In genomic region chr2:96906719-96907404, GRCh38 we compare ENCODE assay signal across 11 cellular contexts. TPM values are rescaled to one million over a fixed set of nuclear protein-coding genes. Genes with fewer than 3 reads are reported as not detected.
DNase-seq lines count a peak whose midpoint lies in the region; ATAC-seq, FAIRE-seq and TF ChIP-seq lines count a peak whose summit lies in the region.
"Had no signal": no experiment of that assay in that cellular context is flagged by ENCODE, and none has a peak within 500 bp of the region (broad histone marks: within the 10 kb centered on the region; RNA-seq: fewer than 3 reads in every experiment).

No MANE protein-coding gene starts in this region.

- H3K79me2 ChIP-seq in GM23338 (replicated peaks; ENCODE audit: insufficient read depth) (no peaks in the 10 kb centered on the region), HepG2 (ENCODE audit: insufficient read depth, low read length) (no peaks in the 10 kb centered on the region)

- peak overlapping the region; percentile 53 for H3K4me2 ChIP-seq in GM23338
- peak overlapping the region; percentile 19; the same call in 1 of the 2 replicates for H3K4me2 ChIP-seq in HepG2 (ENCODE audit: low read depth, low read length)
- H3K4me2 ChIP-seq: PC-9 had no signal

- no peaks in the 10 kb centered on the region; the same call in 2 of the 3 replicates for H3K36me3 Mint-ChIP-seq in GM23338 (ENCODE audit: low read depth)

- peak overlapping the region; percentile 14; the same call in 1 of the 2 replicates for H3K27ac ChIP-seq in GM23338 (ENCODE audit: low read depth)
- H3K27ac ChIP-seq in duodenal mucosa (ENCODE audit: low read depth, low read length), result peak overlapping the region; percentile 50
- no peak overlapping the region for H3K27ac ChIP-seq in HepG2 (ENCODE audit: extremely low read length, insufficient read depth, low read length)
- peak overlapping the region; percentile 47 to 87 (median 75) for H3K27ac ChIP-seq in skin epidermis
- H3K27ac ChIP-seq: PC-9 had no signal

- ATAC-seq in GM23338 (peak; percentile 59), HepG2 (peak; percentile 15; the same call in 1 of the 3 replicates), GM19023 (IDR thresholded peaks at IDR 0.05; ENCODE audit: unreplicated experiment) (no peak)

- in situ Hi-C loops in HepG2 (cut with HindIII; ENCODE audit: extremely low pct_ligation_motif_present, low pct_unique_long_range_greater_than_20kb), result no loop called here

- H3K9ac ChIP-seq in duodenal mucosa (ENCODE audit: low read depth in 1 of 2, low read length in 2 of 2), result no peak overlapping the region
- H3K9ac ChIP-seq in HepG2 (ENCODE audit: insufficient read depth, low read depth, low read length), result no peak overlapping the region

- WGBS in HepG2 (ENCODE audit: low lambda C conversion rate), result 24% methylated on average over 18 of the region's 19 CpGs

- H3K9me2 ChIP-seq in GM23338 (ENCODE audit: insufficient read depth), result no peaks in the 10 kb centered on the region

- DNase-seq in GM23338 (ENCODE audit: low spot score), result peak; percentile 64
- DNase-seq in HepG2 (ENCODE audit: low spot score), result no peak
- no peak for DNase-seq in RKO (ENCODE audit: low spot score)
- DNase-seq in GM19240 (ENCODE audit: insufficient read length, low spot score), result no peak
- no peak for DNase-seq in BE2C
- DNase-seq: DMS 273 treated with DMSO at 0.1 percent for 48 hours, KG1 had no signal

- H3K27me3 Mint-ChIP-seq in GM23338 (ENCODE audit: insufficient read depth, low read depth, poor library complexity), result peaks cover 21% of the 10 kb centered on the region

- peak overlapping the region; percentile 90 for H3K27ac Mint-ChIP-seq in GM23338

- H3K9me3 Mint-ChIP-seq in GM23338, result no peaks in the 10 kb centered on the region

- TF ChIP-seq RAD21 in HepG2 (CRISPR knock-in tag; IDR thresholded peaks at IDR 0.05), result no peak

- FAIRE-seq in HepG2 (lab: Jason Lieb, UNC), result no peak

- H4K20me1 ChIP-seq in GM23338 (replicated peaks; ENCODE audit: insufficient read depth), result no peaks in the 10 kb centered on the region
- H4K20me1 ChIP-seq in HepG2 (ENCODE audit: insufficient read depth, low read length), result no peaks in the 10 kb centered on the region

- H3K4me3 ChIP-seq in GM23338, result no peak overlapping the region
- peak overlapping the region in 1 of 2 donors; percentile 8 for H3K4me3 ChIP-seq in duodenal mucosa (ENCODE audit: low read depth in 1 of 2, low read length in 2 of 2)
- peak overlapping the region in 1 of 3 experiments; percentile 13; a peak in 2 of 6 replicates for H3K4me3 ChIP-seq in HepG2 (replicated peaks in 1 of 3; ENCODE audit: insufficient read depth in 1 of 3, low read depth in 2 of 3, low read length in 3 of 3)
- H3K4me3 ChIP-seq in skin epidermis, result no peak overlapping the region
- no peak overlapping the region for H3K4me3 ChIP-seq in BE2C (ENCODE audit: low read depth, low read length)
- H3K4me3 ChIP-seq: PC-9 had no signal

- CTCF ChIA-PET in HepG2 (lab: Yijun Ruan, JAX; ENCODE audit: low intra/inter-chr PET ratio, low total read pairs), result no interaction called here

- POLR2A ChIA-PET in HepG2 (lab: Yijun Ruan, JAX), result no interaction called here

- H3K4me3 Mint-ChIP-seq in GM23338, result peak overlapping the region; percentile 51

- H3F3A ChIP-seq in GM23338 (replicated peaks; ENCODE audit: low read depth), result no peaks in the 10 kb centered on the region

- TF ChIP-seq EP300 in HepG2 (IDR thresholded peaks at IDR 0.05; ENCODE audit: low read depth in 2 of 2, low read length in 2 of 2) (no peak), HepG2 (CRISPR knock-in tag; IDR thresholded peaks at IDR 0.05; ENCODE audit: borderline replicate concordance) (no peak)

- H3K4me1 Mint-ChIP-seq in GM23338, result peaks cover 29% of the 10 kb centered on the region

- H2AFZ ChIP-seq in GM23338, result peak overlapping the region; percentile 96
- H2AFZ ChIP-seq in HepG2 (ENCODE audit: low read length), result no peak overlapping the region
- H2AFZ ChIP-seq: PC-9 had no signal

- BruUV-seq in HepG2 (replicated peaks; lab: Mats Ljungman, UMichigan), result no TSS peak

- TF ChIP-seq CTCF in GM23338 (conservative IDR thresholded peaks at IDR 0.05; ENCODE audit: low read depth in 2 of 2) (no peak), HepG2 (CRISPR knock-in tag; IDR thresholded peaks at IDR 0.05) (no peak), BE2C (IDR thresholded peaks at IDR 0.05; ENCODE audit: low read depth, low read length) (no peak)

- H3K36me3 ChIP-seq in GM23338 (ENCODE audit: insufficient read depth), result no peaks in the 10 kb centered on the region
- no peaks in the 10 kb centered on the region for H3K36me3 ChIP-seq in duodenal mucosa (ENCODE audit: control insufficient read depth in 1 of 2, insufficient read depth in 2 of 2, low read length in 2 of 2)
- no peaks in the 10 kb centered on the region for H3K36me3 ChIP-seq in HepG2 (replicated peaks in 1 of 2; ENCODE audit: control insufficient read depth in 1 of 2, insufficient read depth in 2 of 2, low read length in 2 of 2)
- no peaks in the 10 kb centered on the region for H3K36me3 ChIP-seq in BE2C

- H3K9me3 ChIP-seq in duodenal mucosa (ENCODE audit: control insufficient read depth in 1 of 2, low read length in 2 of 2), result no peaks in the 10 kb centered on the region
- H3K9me3 ChIP-seq in HepG2 (ENCODE audit: low read length), result no peaks in the 10 kb centered on the region
- no peaks in the 10 kb centered on the region for H3K9me3 ChIP-seq in BE2C

- peaks cover 12% of the 10 kb centered on the region for H3K4me1 ChIP-seq in GM23338 (ENCODE audit: insufficient read depth)
- H3K4me1 ChIP-seq in duodenal mucosa (ENCODE audit: control insufficient read depth in 1 of 2, insufficient read depth in 2 of 2, low read length in 2 of 2), result peaks cover 0 to 6% of the 10 kb centered on the region in 2 donors
- no peaks in the 10 kb centered on the region for H3K4me1 ChIP-seq in HepG2 (ENCODE audit: insufficient read depth, low read length)
- H3K4me1 ChIP-seq in BE2C, result no peaks in the 10 kb centered on the region

- intact Hi-C loops in HepG2 (cut with micrococcal nuclease; ENCODE audit: unreplicated experiment), result loop anchor here (1.0 kb wide), 1 partner anchor 50 kb away; no protein-coding TSS in a partner anchor

- no peaks in the 10 kb centered on the region for H3K27me3 ChIP-seq in GM23338 (ENCODE audit: insufficient read depth)
- H3K27me3 ChIP-seq in duodenal mucosa (ENCODE audit: control insufficient read depth in 1 of 2, insufficient read depth in 2 of 2, low read length in 2 of 2), result no peaks in the 10 kb centered on the region
- H3K27me3 ChIP-seq in HepG2 (ENCODE audit: control insufficient read depth in 1 of 2, insufficient read depth in 2 of 2, low read length in 2 of 2), result peaks cover 12 to 58% of the 10 kb centered on the region in 2 experiments
- no peaks in the 10 kb centered on the region for H3K27me3 ChIP-seq in BE2C

- TF ChIP-seq POLR2A in HepG2 (IDR thresholded peaks at IDR 0.05; ENCODE audit: insufficient read depth in 1 of 2, low read depth in 2 of 2, low read length in 2 of 2), result no peak

RNA-seq across cellular contexts. Expression of gene SEMA4C, which starts 37.0 kb away (rescaled TPM):
- 69.7 and 80.7 TPM in 2 replicates for total RNA-seq in GM23338 (2014; rRNA removed; shearing (Covaris generic))
- 15.4 and 16.8 TPM in 2 replicates for polyA plus RNA-seq in GM23338 (2016; fragmentation: Nextera tagmentation; extraction: Ambion mirVana)
- total RNA-seq in HepG2 (2016; rRNA removed; fragmentation: Illumina TruSeq; extraction: Trizol), result 11.3 and 25.9 TPM in 2 replicates
- 3.5 and 4.2 TPM in 2 replicates for total RNA-seq in HepG2 (2016; cell fraction: cytosol; rRNA removed; fragmentation: Illumina TruSeq; extraction: Trizol; ENCODE audit: low read depth)
- total RNA-seq in HepG2 (2016; cell fraction: insoluble cytoplasmic fraction; rRNA removed; fragmentation: Illumina TruSeq; extraction: Trizol), result 8.4 and 25.7 TPM in 2 replicates
- 10.9 and 11.4 TPM in 2 replicates for total RNA-seq in HepG2 (2016; cell fraction: membrane; rRNA removed; fragmentation: Illumina TruSeq; extraction: Trizol)
- total RNA-seq in HepG2 (2016; cell fraction: nucleus; rRNA removed; fragmentation: Illumina TruSeq; extraction: Trizol), result 22.1 and 28.3 TPM in 2 replicates
- 46.6 and 69.2 TPM in 2 replicates for polyA plus RNA-seq in HepG2 (2011; rRNA removed)
- polyA plus RNA-seq in HepG2 (2011; cell fraction: cytosol; rRNA removed), result 33.4 and 47.8 TPM in 2 replicates
- 135 and 157 TPM in 2 replicates for polyA plus RNA-seq in HepG2 (2011; cell fraction: nucleus; rRNA removed)
- polyA plus RNA-seq in HepG2 (2012), result 27.3 and 39.4 TPM in 2 replicates
- polyA plus RNA-seq in HepG2 (2016; cell fraction: cytosol; fragmentation: Illumina TruSeq; extraction: Trizol; ENCODE audit: low read depth), result 1.0 and 1.2 TPM in 2 replicates
- polyA plus RNA-seq in HepG2 (2016; cell fraction: insoluble cytoplasmic fraction; fragmentation: Illumina TruSeq; extraction: Trizol; ENCODE audit: low read depth), result 6.0 and 8.4 TPM in 2 replicates
- polyA plus RNA-seq in HepG2 (2016; cell fraction: membrane; fragmentation: Illumina TruSeq; extraction: Trizol; ENCODE audit: low read depth), result 3.1 and 3.2 TPM in 2 replicates
- polyA plus RNA-seq in HepG2 (2016; cell fraction: nucleus; fragmentation: Illumina TruSeq; extraction: Trizol; ENCODE audit: insufficient read depth, low read depth), result 51.6 and 60.2 TPM in 2 replicates
- polyA minus RNA-seq in HepG2 (2011; rRNA and poly(A)+ RNA removed; ENCODE audit: low replicate concordance), result 29.1 and 175 TPM in 2 replicates
- 41.8 and 45.0 TPM in 2 replicates for polyA minus RNA-seq in HepG2 (2011; cell fraction: cytosol; rRNA and poly(A)+ RNA removed)
- polyA minus RNA-seq in HepG2 (2011; cell fraction: nucleus; rRNA and poly(A)+ RNA removed), result 25.8 and 31.7 TPM in 2 replicates
- 32.7 TPM for polyA plus RNA-seq in BE2C (2012; ENCODE audit: insufficient read depth, insufficient read length, low read depth)

RNA-seq across cellular contexts. Expression of gene ANKRD39, which starts 49.0 kb away (rescaled TPM):
- 17.5 and 18.3 TPM in 2 replicates for total RNA-seq in GM23338 (2014; rRNA removed; shearing (Covaris generic))
- polyA plus RNA-seq in GM23338 (2016; fragmentation: Nextera tagmentation; extraction: Ambion mirVana), result 32.0 and 33.8 TPM in 2 replicates
- total RNA-seq in HepG2 (2016; rRNA removed; fragmentation: Illumina TruSeq; extraction: Trizol), result 23.2 and 26.7 TPM in 2 replicates
- 40.7 and 45.8 TPM in 2 replicates for total RNA-seq in HepG2 (2016; cell fraction: cytosol; rRNA removed; fragmentation: Illumina TruSeq; extraction: Trizol; ENCODE audit: low read depth)
- total RNA-seq in HepG2 (2016; cell fraction: insoluble cytoplasmic fraction; rRNA removed; fragmentation: Illumina TruSeq; extraction: Trizol), result 26.3 and 27.1 TPM in 2 replicates
- 37.4 and 41.3 TPM in 2 replicates for total RNA-seq in HepG2 (2016; cell fraction: membrane; rRNA removed; fragmentation: Illumina TruSeq; extraction: Trizol)
- total RNA-seq in HepG2 (2016; cell fraction: nucleus; rRNA removed; fragmentation: Illumina TruSeq; extraction: Trizol), result 10.3 and 11.7 TPM in 2 replicates
- polyA plus RNA-seq in HepG2 (2011; rRNA removed), result 24.8 and 27.8 TPM in 2 replicates
- polyA plus RNA-seq in HepG2 (2011; cell fraction: cytosol; rRNA removed), result 18.3 and 31.5 TPM in 2 replicates
- 24.2 and 29.2 TPM in 2 replicates for polyA plus RNA-seq in HepG2 (2011; cell fraction: nucleus; rRNA removed)
- 14.6 and 20.3 TPM in 2 replicates for polyA plus RNA-seq in HepG2 (2012)
- polyA plus RNA-seq in HepG2 (2016; cell fraction: cytosol; fragmentation: Illumina TruSeq; extraction: Trizol; ENCODE audit: low read depth), result 55.3 and 63.9 TPM in 2 replicates
- polyA plus RNA-seq in HepG2 (2016; cell fraction: insoluble cytoplasmic fraction; fragmentation: Illumina TruSeq; extraction: Trizol; ENCODE audit: low read depth), result 33.9 and 35.0 TPM in 2 replicates
- polyA plus RNA-seq in HepG2 (2016; cell fraction: membrane; fragmentation: Illumina TruSeq; extraction: Trizol; ENCODE audit: low read depth), result 40.8 and 47.0 TPM in 2 replicates
- polyA plus RNA-seq in HepG2 (2016; cell fraction: nucleus; fragmentation: Illumina TruSeq; extraction: Trizol; ENCODE audit: insufficient read depth, low read depth), result 23.0 and 24.9 TPM in 2 replicates
- polyA minus RNA-seq in HepG2 (2011; rRNA and poly(A)+ RNA removed; ENCODE audit: low replicate concordance), result 10.9 and 17.9 TPM in 2 replicates
- polyA minus RNA-seq in HepG2 (2011; cell fraction: cytosol; rRNA and poly(A)+ RNA removed), result 4.6 and 5.6 TPM in 2 replicates
- polyA minus RNA-seq in HepG2 (2011; cell fraction: nucleus; rRNA and poly(A)+ RNA removed), result 8.2 and 14.2 TPM in 2 replicates
- 28.5 TPM for polyA plus RNA-seq in BE2C (2012; ENCODE audit: insufficient read depth, insufficient read length, low read depth)
